12 cellular contexts compared by ENCODE assay signal in the genomic region with DNA sequence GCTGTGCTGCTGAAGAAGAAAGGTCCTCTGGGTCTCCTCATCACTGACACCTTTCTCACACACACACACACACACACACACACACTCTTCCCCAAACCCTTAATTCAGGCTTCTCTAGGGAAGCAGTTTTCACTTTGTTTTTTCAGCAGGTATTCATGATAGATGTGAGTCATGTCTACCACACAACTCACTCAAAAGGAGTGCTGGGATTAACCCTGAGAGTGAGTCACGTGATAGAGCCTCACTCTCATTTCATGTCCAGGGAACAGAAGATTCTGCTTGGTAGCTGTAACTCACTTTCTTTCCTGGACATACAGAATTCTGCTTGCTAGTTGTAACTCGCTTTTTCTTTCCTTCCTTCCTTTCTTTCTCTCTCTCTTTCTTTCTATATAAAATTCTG. TPM values are rescaled to one million over a fixed set of nuclear protein-coding genes. Genes with fewer than 3 reads are reported as not detected.
DNase-seq lines count a peak whose midpoint lies in the region; ATAC-seq and TF ChIP-seq lines count a peak whose summit lies in the region.
"Had no signal": no experiment of that assay in that cellular context is flagged by ENCODE, and none has a peak within 500 bp of the region (broad histone marks: within the 10 kb centered on the region; RNA-seq: fewer than 3 reads in every experiment).

No MANE protein-coding gene starts in this region.

- H3K36me3 Mint-ChIP-seq in activated T-cell treated with anti-CD3 and anti-CD28 coated beads, Interleukin-2, amount 50 U/mL, for 72 hours (ENCODE audit: insufficient read depth in 2 of 2) = no peaks in the 10 kb centered on the region
- no peaks in the 10 kb centered on the region for H3K36me3 Mint-ChIP-seq in stimulated activated effector memory CD8-positive, alpha-beta T cell treated with anti-CD3 and anti-CD28 coated beads, Interleukin-12 subunit alpha, Interleukin-12 subunit beta, amount 100 ng/mL, for 72 hours

- H3K27me3 Mint-ChIP-seq in activated T-cell treated with anti-CD3 and anti-CD28 coated beads, Interleukin-2, amount 50 U/mL, for 72 hours (ENCODE audit: low read depth) = no peaks in the 10 kb centered on the region

- H3K4me3 Mint-ChIP-seq in activated T-cell treated with anti-CD3 and anti-CD28 coated beads, Interleukin-2, amount 50 U/mL, for 72 hours = no peak overlapping the region
- no peak overlapping the region for H3K4me3 Mint-ChIP-seq in stimulated activated effector memory CD8-positive, alpha-beta T cell treated with anti-CD3 and anti-CD28 coated beads, Interleukin-12 subunit alpha, Interleukin-12 subunit beta, amount 100 ng/mL, for 72 hours
- H3K4me3 Mint-ChIP-seq: central memory CD8-positive, alpha-beta T cell had no signal

- H3K4me1 Mint-ChIP-seq in activated T-cell treated with anti-CD3 and anti-CD28 coated beads, Interleukin-2, amount 50 U/mL, for 72 hours (ENCODE audit: low read depth) = peaks cover 13% of the 10 kb centered on the region
- H3K4me1 Mint-ChIP-seq in stimulated activated effector memory CD8-positive, alpha-beta T cell treated with anti-CD3 and anti-CD28 coated beads, Interleukin-12 subunit alpha, Interleukin-12 subunit beta, amount 100 ng/mL, for 72 hours = peaks cover 4% of the 10 kb centered on the region
- H3K4me1 Mint-ChIP-seq: central memory CD8-positive, alpha-beta T cell had no signal

- DNase-seq in activated T-cell treated with anti-CD3 and anti-CD28 coated beads, Interleukin-2, amount 50 U/mL, for 72 hours = no peak
- no peak for DNase-seq in activated T-cell treated with anti-CD3 and anti-CD28 coated beads, Interleukin-2, amount 50 U/mL, for 48 hours
- DNase-seq in RPMI7951 (ENCODE audit: low read depth) (peak; percentile 61), epithelial cell of proximal tubule (ENCODE audit: low read depth) (peak; percentile 48), NCI-H446 (lab: John Stamatoyannopoulos, UW) (no peak)
- no peak for DNase-seq in stimulated activated effector memory CD8-positive, alpha-beta T cell treated with anti-CD3 and anti-CD28 coated beads, Interleukin-12 subunit alpha, Interleukin-12 subunit beta, amount 100 ng/mL, for 72 hours (ENCODE audit: low spot score in 2 of 2)
- DNase-seq: activated CD8-positive, alpha-beta memory T cell treated with anti-CD3 and anti-CD28 coated beads, Interleukin-2, amount 50 U/mL, for 4 hours; NCI-H2081 had no signal

- peaks cover 0 to 2% of the 10 kb centered on the region in 2 donors for H3K9me3 Mint-ChIP-seq in activated T-cell treated with anti-CD3 and anti-CD28 coated beads, Interleukin-2, amount 50 U/mL, for 72 hours
- H3K9me3 Mint-ChIP-seq in stimulated activated effector memory CD8-positive, alpha-beta T cell treated with anti-CD3 and anti-CD28 coated beads, Interleukin-12 subunit alpha, Interleukin-12 subunit beta, amount 100 ng/mL, for 72 hours = no peaks in the 10 kb centered on the region
- H3K9me3 Mint-ChIP-seq: central memory CD8-positive, alpha-beta T cell had no signal

- ATAC-seq in activated T-cell treated with anti-CD3 and anti-CD28 coated beads, Interleukin-2, amount 50 U/mL, for 72 hours (replicated peaks in 1 of 2) = peak; percentile 78
- ATAC-seq in stimulated activated effector memory CD8-positive, alpha-beta T cell treated with anti-CD3 and anti-CD28 coated beads, Interleukin-12 subunit alpha, Interleukin-12 subunit beta, amount 100 ng/mL, for 72 hours = peak; percentile 60
- ATAC-seq in HG02623 (IDR thresholded peaks at IDR 0.05; ENCODE audit: unreplicated experiment) (no peak), GM18519 (IDR thresholded peaks at IDR 0.05; ENCODE audit: low FRiP score, unreplicated experiment) (no peak)

- H3K27ac Mint-ChIP-seq in activated T-cell treated with anti-CD3 and anti-CD28 coated beads, Interleukin-2, amount 50 U/mL, for 72 hours = no peak overlapping the region
- peak overlapping the region; percentile 16 for H3K27ac Mint-ChIP-seq in stimulated activated effector memory CD8-positive, alpha-beta T cell treated with anti-CD3 and anti-CD28 coated beads, Interleukin-12 subunit alpha, Interleukin-12 subunit beta, amount 100 ng/mL, for 72 hours

- no peak for TF ChIP-seq CTCF in epithelial cell of proximal tubule (conservative IDR thresholded peaks at IDR 0.05; ENCODE audit: low read depth, low read length)

- no peak overlapping the region for H3K4me3 ChIP-seq in epithelial cell of proximal tubule (ENCODE audit: low read depth, low read length)
- H3K4me3 ChIP-seq: suprapubic skin had no signal

RNA-seq across cellular contexts. Expression of gene VIM, which starts 45.4 kb away (rescaled TPM):
- 100 to 1,000 TPM; 211 to 545 TPM for total RNA-seq in activated T-cell treated with anti-CD3 and anti-CD28 coated beads, Interleukin-2, amount 50 U/mL, for 72 hours
- 11,641 and 12,249 TPM in 2 replicates for total RNA-seq in RPMI7951 (2014; rRNA removed; shearing (Covaris generic))
- 4,845 and 5,023 TPM in 2 replicates for total RNA-seq in epithelial cell of proximal tubule

Comparison
In these comparisons a context has a peak if more than half of its experiments do, and no peak if none do; other contexts are left out.
1. ATAC-seq: peak in activated T-cell treated with anti-CD3 and anti-CD28 coated beads, Interleukin-2, amount 50 U/mL, for 72 hours (2 of 2) and stimulated activated effector memory CD8-positive, alpha-beta T cell treated with anti-CD3 and anti-CD28 coated beads, Interleukin-12 subunit alpha, Interleukin-12 subunit beta, amount 100 ng/mL, for 72 hours (single experiment); none in HG02623 (single experiment) and GM18519 (single experiment).
2. DNase-seq: peak in RPMI7951 (single experiment) and epithelial cell of proximal tubule (single experiment); none in activated T-cell treated with anti-CD3 and anti-CD28 coated beads, Interleukin-2, amount 50 U/mL, for 72 hours (0 of 2), activated T-cell treated with anti-CD3 and anti-CD28 coated beads, Interleukin-2, amount 50 U/mL, for 48 hours (0 of 2), stimulated activated effector memory CD8-positive, alpha-beta T cell treated with anti-CD3 and anti-CD28 coated beads, Interleukin-12 subunit alpha, Interleukin-12 subunit beta, amount 100 ng/mL, for 72 hours (0 of 2) and NCI-H446 (0 of 2).